ENCODE assay signal across 18 cellular contexts in the genomic region with DNA sequence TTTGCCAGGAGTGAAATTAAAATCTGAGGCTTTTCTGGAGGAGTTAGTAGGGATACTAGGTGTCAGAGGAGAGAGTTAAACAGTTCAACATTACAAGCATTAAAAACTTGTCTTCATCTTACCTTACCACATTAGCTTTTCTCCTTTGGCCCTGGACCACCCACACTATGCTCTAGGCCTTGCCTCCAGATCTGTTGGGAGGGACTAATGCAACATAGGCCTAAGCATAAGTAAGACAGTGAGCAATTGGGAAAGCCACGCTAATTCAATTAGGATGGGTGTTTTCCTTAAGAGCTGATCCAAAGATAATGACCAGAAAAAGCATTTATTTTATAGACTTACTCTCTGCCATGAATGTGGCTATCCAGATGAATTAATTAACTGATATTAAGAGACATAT.
DNase-seq lines count a peak whose midpoint lies in the region; ATAC-seq and TF ChIP-seq lines count a peak whose summit lies in the region.
"Had no signal": no experiment of that assay in that cellular context is flagged by ENCODE, and none has a peak within 500 bp of the region (broad histone marks: within the 10 kb centered on the region; RNA-seq: fewer than 3 reads in every experiment).

No MANE protein-coding gene starts in this region.

- ATAC-seq in activated T-helper 17 cell treated with anti-CD3 and anti-CD28 coated beads, Interleukin-2, amount 50 U/mL, for 72 hours (replicated peaks): no peak
- ATAC-seq: K562, left colon had no signal

- no peak overlapping the region for H3K9ac ChIP-seq in Karpas-422 (ENCODE audit: low read length)

- H3K27me3 Mint-ChIP-seq in CD4-positive, alpha-beta memory T cell: no peaks in the 10 kb centered on the region
- H3K27me3 Mint-ChIP-seq in activated T-helper 17 cell treated with anti-CD3 and anti-CD28 coated beads, Interleukin-2, amount 50 U/mL, for 72 hours: no peaks in the 10 kb centered on the region
- H3K27me3 Mint-ChIP-seq in nephron (ENCODE audit: low read depth): peaks cover 4% of the 10 kb centered on the region
- H3K27me3 Mint-ChIP-seq in activated CD4-positive, alpha-beta memory T cell treated with anti-CD3 and anti-CD28 coated beads for 36 hours: no peaks in the 10 kb centered on the region

- intact Hi-C loops in CD4-positive, alpha-beta memory T cell (cut with micrococcal nuclease): no loop called here
- intact Hi-C loops in activated CD4-positive, alpha-beta memory T cell treated with anti-CD3 and anti-CD28 coated beads for 36 hours (cut with micrococcal nuclease): no loop called here

- no peaks in the 10 kb centered on the region for H4K20me1 ChIP-seq in Karpas-422 (ENCODE audit: insufficient read depth, low read depth, low read length)

- no peaks in the 10 kb centered on the region for H3K27me3 ChIP-seq in CD4-positive, alpha-beta memory T cell (ENCODE audit: insufficient read depth, low read length)
- H3K27me3 ChIP-seq in Karpas-422 (ENCODE audit: low read length): no peaks in the 10 kb centered on the region
- H3K27me3 ChIP-seq: ascending aorta, sigmoid colon had no signal

- H3K36me3 ChIP-seq in CD4-positive, alpha-beta memory T cell (ENCODE audit: insufficient read depth, low read length): no peaks in the 10 kb centered on the region
- no peaks in the 10 kb centered on the region for H3K36me3 ChIP-seq in Karpas-422 (ENCODE audit: insufficient read depth, low read length)
- H3K36me3 ChIP-seq: ascending aorta, sigmoid colon had no signal

- H3K4me1 ChIP-seq in CD4-positive, alpha-beta memory T cell (ENCODE audit: insufficient read depth, low read length): peaks cover 26% of the 10 kb centered on the region
- peaks cover 48% of the 10 kb centered on the region for H3K4me1 ChIP-seq in Karpas-422 (ENCODE audit: low read length)

- no peaks in the 10 kb centered on the region for H3K9me2 ChIP-seq in Karpas-422 (replicated peaks; ENCODE audit: insufficient read depth, low read length)

- H3K36me3 Mint-ChIP-seq in CD4-positive, alpha-beta memory T cell: peaks cover 3 to 4% of the 10 kb centered on the region in 2 donors
- no peaks in the 10 kb centered on the region for H3K36me3 Mint-ChIP-seq in activated T-helper 17 cell treated with anti-CD3 and anti-CD28 coated beads, Interleukin-2, amount 50 U/mL, for 72 hours (ENCODE audit: low read depth)
- peaks cover 8% of the 10 kb centered on the region for H3K36me3 Mint-ChIP-seq in nephron (ENCODE audit: low read depth)
- H3K36me3 Mint-ChIP-seq in activated CD4-positive, alpha-beta memory T cell treated with anti-CD3 and anti-CD28 coated beads for 36 hours: peaks cover 3% of the 10 kb centered on the region

- no peak overlapping the region for H3K4me2 ChIP-seq in Karpas-422 (ENCODE audit: low read depth, low read length, poor library complexity, severe bottlenecking)

- peaks cover 42 to 49% (median 47%) of the 10 kb centered on the region in 4 donors for H3K4me1 Mint-ChIP-seq in CD4-positive, alpha-beta memory T cell
- H3K4me1 Mint-ChIP-seq in activated T-helper 17 cell treated with anti-CD3 and anti-CD28 coated beads, Interleukin-2, amount 50 U/mL, for 72 hours: peaks cover 12% of the 10 kb centered on the region
- peaks cover 57% of the 10 kb centered on the region for H3K4me1 Mint-ChIP-seq in nephron
- H3K4me1 Mint-ChIP-seq in activated CD4-positive, alpha-beta memory T cell treated with anti-CD3 and anti-CD28 coated beads for 36 hours (ENCODE audit: low read depth): peaks cover 43% of the 10 kb centered on the region

- TF ChIP-seq CTCF in nephron (IDR thresholded peaks at IDR 0.05; ENCODE audit: unreplicated experiment in 3 of 3): no peak

- H2AFZ ChIP-seq in Karpas-422 (ENCODE audit: low read length): no peak overlapping the region

- peak overlapping the region in 6 of 7 donors; percentile 44 to 88 (median 70) for H3K27ac Mint-ChIP-seq in CD4-positive, alpha-beta memory T cell
- H3K27ac Mint-ChIP-seq in activated T-helper 17 cell treated with anti-CD3 and anti-CD28 coated beads, Interleukin-2, amount 50 U/mL, for 72 hours: peak overlapping the region; percentile 34
- peak overlapping the region; percentile 37 to 87 (median 71) for H3K27ac Mint-ChIP-seq in nephron
- H3K27ac Mint-ChIP-seq in activated CD4-positive, alpha-beta memory T cell treated with anti-CD3 and anti-CD28 coated beads for 36 hours: no peak overlapping the region

- no peak overlapping the region for H3K4me3 Mint-ChIP-seq in CD4-positive, alpha-beta memory T cell
- no peak overlapping the region for H3K4me3 Mint-ChIP-seq in activated T-helper 17 cell treated with anti-CD3 and anti-CD28 coated beads, Interleukin-2, amount 50 U/mL, for 72 hours
- peak overlapping the region in 1 of 3 experiments; percentile 63 for H3K4me3 Mint-ChIP-seq in nephron
- H3K4me3 Mint-ChIP-seq in activated CD4-positive, alpha-beta memory T cell treated with anti-CD3 and anti-CD28 coated beads for 36 hours: no peak overlapping the region

- CTCF ChIA-PET in CD4-positive, alpha-beta memory T cell (lab: Charles Lee; ENCODE audit: partially characterized antibody): interaction anchor here (1.0 to 7.4 kb wide), 7 partner anchors 12 to 206 kb away, joined by 3 to 117 read pairs (median 3); no protein-coding TSS in a partner anchor
- CTCF ChIA-PET in activated CD4-positive, alpha-beta memory T cell treated with anti-CD3 and anti-CD28 coated beads for 36 hours (lab: Charles Lee): interaction anchor here (1.0 to 1.6 kb wide), 2 partner anchors 63 to 220 kb away, joined by 3 read pairs; no protein-coding TSS in a partner anchor

- peaks cover 61% of the 10 kb centered on the region for H3K79me2 ChIP-seq in Karpas-422 (ENCODE audit: low read length)

- no peak overlapping the region for H3K27ac ChIP-seq in CD4-positive, alpha-beta memory T cell (ENCODE audit: low read depth, low read length)
- H3K27ac ChIP-seq in Karpas-422 (ENCODE audit: low read length): peak overlapping the region; percentile 1
- H3K27ac ChIP-seq: ascending aorta, sigmoid colon had no signal

- POLR2A ChIA-PET in CD4-positive, alpha-beta memory T cell (lab: Charles Lee; ENCODE audit: partially characterized antibody): interaction anchor here (0.9 to 1.4 kb wide), 2 partner anchors 21 to 64 kb away, joined by 3 to 4 read pairs; no protein-coding TSS in a partner anchor
- POLR2A ChIA-PET in activated CD4-positive, alpha-beta memory T cell treated with anti-CD3 and anti-CD28 coated beads for 36 hours (lab: Charles Lee): no interaction called here

- no peaks in the 10 kb centered on the region for H3K9me3 Mint-ChIP-seq in CD4-positive, alpha-beta memory T cell
- H3K9me3 Mint-ChIP-seq in activated T-helper 17 cell treated with anti-CD3 and anti-CD28 coated beads, Interleukin-2, amount 50 U/mL, for 72 hours: no peaks in the 10 kb centered on the region
- peaks cover 6% of the 10 kb centered on the region for H3K9me3 Mint-ChIP-seq in nephron
- no peaks in the 10 kb centered on the region for H3K9me3 Mint-ChIP-seq in activated CD4-positive, alpha-beta memory T cell treated with anti-CD3 and anti-CD28 coated beads for 36 hours

- no peak overlapping the region for H3K4me3 ChIP-seq in CD4-positive, alpha-beta memory T cell (ENCODE audit: low read length in 2 of 2)
- H3K4me3 ChIP-seq in Karpas-422 (ENCODE audit: low read length): no peak overlapping the region
- H3K4me3 ChIP-seq: ascending aorta, K562, sigmoid colon had no signal

- H3K9me3 ChIP-seq in CD4-positive, alpha-beta memory T cell (ENCODE audit: control insufficient read depth in 1 of 2, low read length in 2 of 2): no peaks in the 10 kb centered on the region
- H3K9me3 ChIP-seq in Karpas-422 (ENCODE audit: low read length): no peaks in the 10 kb centered on the region
- H3K9me3 ChIP-seq: ascending aorta, sigmoid colon had no signal

- no peak for DNase-seq in CD4-positive, alpha-beta memory T cell
- DNase-seq in Karpas-422 (no peak), NCI-H1436 (lab: John Stamatoyannopoulos, UW) (no peak)
- no peak for DNase-seq in activated effector memory CD4-positive, alpha-beta T cell treated with anti-CD3 and anti-CD28 coated beads, Interleukin-2, amount 50 U/mL, for 16 hours
- DNase-seq in activated CD4-positive, alpha-beta memory T cell treated with anti-CD3 and anti-CD28 coated beads for 36 hours: no peak
- DNase-seq: activated CD4-positive, alpha-beta T cell treated with anti-CD3 and anti-CD28 coated beads for 1 hour; activated gamma-delta T cell; foreskin fibroblast; GF-D8; left colon; NCI-H510A treated with DMSO at 0.1 percent for 48 hours; SHP77 treated with DMSO at 0.1 percent for 48 hours; sigmoid colon; stimulated activated CD4-positive, alpha-beta T cell treated with anti-CD3 and anti-CD28 coated beads, Interleukin-1b, Interleukin-23, amount 100 ng/mL, for 48 hours had no signal
